Comparison of ENCODE assay signal across 1 cellular context in genomic region chr19:12784394-12784870, GRCh38.
TF ChIP-seq lines count a peak whose summit lies in the region.

No MANE protein-coding gene starts in this region.

TF ChIP-seq in endothelial cell of umbilical vein, 7 proteins besides CTCF, POLR2A, EP300 and RAD21:
- no peak for TF ChIP-seq EZH2 (IDR thresholded peaks at IDR 0.05; ENCODE audit: borderline replicate concordance, low read depth, low read length, severe bottlenecking)
- no peak for TF ChIP-seq JUN (IDR thresholded peaks at IDR 0.05; ENCODE audit: borderline replicate concordance, insufficient read depth, insufficient read length, low read depth)
- TF ChIP-seq POLR2AphosphoS5 (IDR thresholded peaks at IDR 0.05; ENCODE audit: insufficient read depth, low read depth, low read length) = no peak
- TF ChIP-seq FOS (IDR thresholded peaks at IDR 0.05; ENCODE audit: borderline replicate concordance, insufficient read depth, low read length) = no peak
- no peak for TF ChIP-seq MYC (IDR thresholded peaks at IDR 0.05; ENCODE audit: low read depth, low read length)
